ENCODE assay signal across 1 cellular context in genomic region chr1:40919475-40920011, GRCh38.
TF ChIP-seq lines count a peak whose summit lies in the region.

No MANE protein-coding gene starts in this region.

TF ChIP-seq in HepG2, 621 proteins besides CTCF, POLR2A, EP300 and RAD21 (continued from another document and continues in another):
- peak; percentile 61; the same call in 1 of the 2 replicates for TF ChIP-seq AHR (CRISPR knock-in tag; IDR thresholded peaks at IDR 0.05)
- peak; percentile 74; the same call in 1 of the 2 replicates for TF ChIP-seq TFDP1 (CRISPR knock-in tag; IDR thresholded peaks at IDR 0.05; ENCODE audit: borderline replicate concordance)
- peak; percentile 87 for TF ChIP-seq HNF4A (CRISPR knock-in tag; IDR thresholded peaks at IDR 0.05)
- TF ChIP-seq ZNF710 (CRISPR knock-in tag; IDR thresholded peaks at IDR 0.05; ENCODE audit: borderline replicate concordance): peak; percentile 78; the same call in 1 of the 2 replicates
- TF ChIP-seq ZBTB37 (CRISPR knock-in tag; IDR thresholded peaks at IDR 0.05): 0 out of 2 replicates have a peak, but pooled peaks have one; percentile 65
- TF ChIP-seq PRDM10 (CRISPR knock-in tag; IDR thresholded peaks at IDR 0.05; ENCODE audit: low read depth): peak; percentile 72
- TF ChIP-seq STAT5B (CRISPR knock-in tag; IDR thresholded peaks at IDR 0.05): 0 out of 2 replicates have a peak, but pooled peaks have one; percentile 34
- TF ChIP-seq PATZ1 (CRISPR knock-in tag; IDR thresholded peaks at IDR 0.05): peak; percentile 90
- TF ChIP-seq NR2C2 (CRISPR knock-in tag; IDR thresholded peaks at IDR 0.05; ENCODE audit: borderline replicate concordance): peak; percentile 85
- TF ChIP-seq ZNF775 (CRISPR knock-in tag; IDR thresholded peaks at IDR 0.05; ENCODE audit: borderline replicate concordance): peak; percentile 59; the same call in 1 of the 2 replicates
- no peak for TF ChIP-seq MBD4 (IDR thresholded peaks at IDR 0.05; ENCODE audit: borderline replicate concordance, low read length)
- TF ChIP-seq ZNF547 (CRISPR knock-in tag; IDR thresholded peaks at IDR 0.05): 0 out of 2 replicates have a peak, but pooled peaks have one; percentile 19
- no peak; the same call in 1 of the 2 replicates for TF ChIP-seq SSRP1 (CRISPR knock-in tag; IDR thresholded peaks at IDR 0.05)
- TF ChIP-seq SMAD1 (CRISPR knock-in tag; IDR thresholded peaks at IDR 0.05; ENCODE audit: borderline replicate concordance, low read depth): peak; percentile 90; the same call in 1 of the 2 replicates
- no peak for TF ChIP-seq ZUFSP (CRISPR knock-in tag; IDR thresholded peaks at IDR 0.05; ENCODE audit: borderline replicate concordance)
- TF ChIP-seq HNRNPLL (IDR thresholded peaks at IDR 0.05; ENCODE audit: low read depth, low read length, poor library complexity, severe bottlenecking): peak; percentile 44
- peak; percentile 89 for TF ChIP-seq MED8 (CRISPR knock-in tag; IDR thresholded peaks at IDR 0.05; ENCODE audit: insufficient replicate concordance)
- no peak for TF ChIP-seq RBAK (CRISPR knock-in tag; IDR thresholded peaks at IDR 0.05)
- no peak for TF ChIP-seq ZBTB40 (IDR thresholded peaks at IDR 0.05)
- peak; percentile 77 for TF ChIP-seq ZBTB40 (CRISPR knock-in tag; IDR thresholded peaks at IDR 0.05)
- TF ChIP-seq XRCC5 (optimal IDR thresholded peaks at IDR 0.05; ENCODE audit: low read length): peak; percentile 78
- peak; percentile 84; the same call in 1 of the 2 replicates for TF ChIP-seq ZBTB7B (CRISPR knock-in tag; IDR thresholded peaks at IDR 0.05)
- TF ChIP-seq UBTF (CRISPR knock-in tag; IDR thresholded peaks at IDR 0.05): peak; percentile 93
- peak; percentile 86 for TF ChIP-seq ZMYM4 (CRISPR knock-in tag; IDR thresholded peaks at IDR 0.05)
- TF ChIP-seq MAFK (conservative IDR thresholded peaks at IDR 0.05 in 1 of 2, IDR thresholded peaks at IDR 0.05 in 1 of 2; ENCODE audit: low read length in 2 of 2): no peak
- peak; percentile 85 for TF ChIP-seq ATF2 (CRISPR knock-in tag; IDR thresholded peaks at IDR 0.05)
